ENCODE assay signal across 9 cellular contexts in genomic region chr9:3478549-3478953, GRCh38. TPM values are rescaled to one million over a fixed set of nuclear protein-coding genes. Genes with fewer than 3 reads are reported as not detected.
A peak's percentile ranks its signal among the peaks of the same experiment; 100 is the strongest.
DNase-seq lines count a peak whose midpoint lies in the region; ATAC-seq and TF ChIP-seq lines count a peak whose summit lies in the region.
"Had no signal": no experiment of that assay in that cellular context is flagged by ENCODE, and none has a peak within 500 bp of the region (broad histone marks: within the 10 kb centered on the region; RNA-seq: fewer than 3 reads in every experiment).

No MANE protein-coding gene starts in this region.

- no peak overlapping the region for H3K9ac ChIP-seq in mammary epithelial cell (ENCODE audit: insufficient read depth, low read length)

- in situ Hi-C loops in mammary epithelial cell (cut with MboI; ENCODE audit: low sequenced_read_pairs in 2 of 2): no loop called here

- intact Hi-C loops in heart right ventricle (cut with DNase I) (loop anchor here in 1 of 10 donors (10.0 kb wide), 1 partner anchor 46 kb away; the partner anchor contains the start of gene RFX3), cardiac septum (cut with DNase I) (no loop called here), mammary epithelial cell (cut with micrococcal nuclease) (no loop called here), sciatic nerve (cut with DNase I) (no loop called here)

- H3K4me1 Mint-ChIP-seq in stimulated activated naive CD8-positive, alpha-beta T cell treated with anti-CD3 and anti-CD28 coated beads, Interleukin-15, amount 100 ng/mL, for 72 hours: peaks cover 70% of the 10 kb centered on the region

- H3K4me1 ChIP-seq in heart right ventricle: peaks cover 0 to 24% (median 8%) of the 10 kb centered on the region in 9 donors
- peaks cover 11% of the 10 kb centered on the region for H3K4me1 ChIP-seq in mammary epithelial cell (ENCODE audit: insufficient read depth, low read length)

- peak overlapping the region; percentile 58 for H3K4me2 ChIP-seq in mammary epithelial cell (ENCODE audit: insufficient read depth, low read depth, low read length)

- no peak for TF ChIP-seq CTCF in heart right ventricle (IDR thresholded peaks at IDR 0.05)
- no peak for TF ChIP-seq CTCF in mammary epithelial cell (conservative IDR thresholded peaks at IDR 0.05 in 1 of 2, IDR thresholded peaks at IDR 0.05 in 1 of 2; ENCODE audit: extremely low read depth in 1 of 2, insufficient read depth in 1 of 2, low read depth in 1 of 2, low read length in 2 of 2)

- dilution Hi-C loops in mammary epithelial cell (cut with HindIII; ENCODE audit: low sequenced_read_pairs): no loop called here

- CTCF ChIA-PET in mammary epithelial cell (lab: Charles Lee; ENCODE audit: low non-redundant PET): no interaction called here

- no peak overlapping the region for H3K4me3 ChIP-seq in heart right ventricle
- H3K4me3 ChIP-seq in mammary epithelial cell (replicated peaks in 1 of 3; ENCODE audit: insufficient read depth in 1 of 3, low read depth in 2 of 3, low read length in 3 of 3): peak overlapping the region in 1 of 3 experiments; percentile 5

- no peaks in the 10 kb centered on the region for H3K9me3 Mint-ChIP-seq in stimulated activated naive CD8-positive, alpha-beta T cell treated with anti-CD3 and anti-CD28 coated beads, Interleukin-15, amount 100 ng/mL, for 72 hours

- WGBS in heart right ventricle, 2 donors: 71 to 81% methylated on average over 1 of the region's 1 CpG
- WGBS in mammary epithelial cell (ENCODE audit: low coverage, missing lambda C conversion rate): 0% methylated on average over 1 of the region's 1 CpG

- H3K79me2 ChIP-seq in mammary epithelial cell (ENCODE audit: insufficient read depth, low read length): no peaks in the 10 kb centered on the region

- peaks cover 0 to 6% (median 0%) of the 10 kb centered on the region in 9 donors for H3K36me3 ChIP-seq in heart right ventricle
- H3K36me3 ChIP-seq in mammary epithelial cell (ENCODE audit: insufficient read depth, low read length): no peaks in the 10 kb centered on the region

- H4K20me1 ChIP-seq in mammary epithelial cell (ENCODE audit: insufficient read depth, low read length): no peaks in the 10 kb centered on the region

- peaks cover 0 to 21% (median 11%) of the 10 kb centered on the region in 11 donors for H3K9me3 ChIP-seq in heart right ventricle
- H3K9me3 ChIP-seq in mammary epithelial cell (replicated peaks; ENCODE audit: insufficient read depth, low read length): no peaks in the 10 kb centered on the region

- peak overlapping the region; percentile 70 for H2AFZ ChIP-seq in mammary epithelial cell (ENCODE audit: low read depth, low read length)

- DNase-seq in heart right ventricle (no peak), cardiac septum (ENCODE audit: low spot score) (no peak), mammary epithelial cell (peak; percentile 78), substantia nigra (lab: John Stamatoyannopoulos, UW) (no peak), sciatic nerve (ENCODE audit: low spot score) (no peak)
- no peak for DNase-seq in stimulated activated naive CD8-positive, alpha-beta T cell treated with anti-CD3 and anti-CD28 coated beads, Interleukin-15, amount 100 ng/mL, for 72 hours
- DNase-seq: SHP77 had no signal

- H3K4me3 Mint-ChIP-seq in stimulated activated naive CD8-positive, alpha-beta T cell treated with anti-CD3 and anti-CD28 coated beads, Interleukin-15, amount 100 ng/mL, for 72 hours: peak overlapping the region; percentile 70 to 89

- no peaks in the 10 kb centered on the region for H3K27me3 ChIP-seq in heart right ventricle
- no peaks in the 10 kb centered on the region for H3K27me3 ChIP-seq in mammary epithelial cell (ENCODE audit: insufficient read depth, low read length)

- ATAC-seq in heart right ventricle (peak in 7 of 8 donors; percentile 23 to 84 (median 58)), HG03460 (IDR thresholded peaks at IDR 0.05; ENCODE audit: unreplicated experiment) (peak; percentile 31), HG03521 (IDR thresholded peaks at IDR 0.05; ENCODE audit: unreplicated experiment) (no peak), sciatic nerve (no peak)
- ATAC-seq in stimulated activated naive CD8-positive, alpha-beta T cell treated with anti-CD3 and anti-CD28 coated beads, Interleukin-15, amount 100 ng/mL, for 72 hours: no peak

- no peaks in the 10 kb centered on the region for H3K27me3 Mint-ChIP-seq in stimulated activated naive CD8-positive, alpha-beta T cell treated with anti-CD3 and anti-CD28 coated beads, Interleukin-15, amount 100 ng/mL, for 72 hours

- H3K27ac ChIP-seq in heart right ventricle (peak overlapping the region in 4 of 10 donors; percentile 17 to 38 (median 22)), mammary epithelial cell (ENCODE audit: insufficient read depth, low read depth, low read length) (peak overlapping the region; percentile 56), substantia nigra (ENCODE audit: low read depth, low read length, poor library complexity, severe bottlenecking) (no peak overlapping the region)

- peak overlapping the region in 1 of 2 donors; percentile 96 for H3K27ac Mint-ChIP-seq in stimulated activated naive CD8-positive, alpha-beta T cell treated with anti-CD3 and anti-CD28 coated beads, Interleukin-15, amount 100 ng/mL, for 72 hours

- no TSS peak for BruUV-seq in mammary epithelial cell (replicated peaks; lab: Mats Ljungman, UMichigan)

RNA-seq across cellular contexts. Expression of gene RFX3, which starts 47.2 kb away (rescaled TPM):
- total RNA-seq in heart right ventricle (1 to 10 TPM; 3.0 to 5.9 (median 3.9) TPM), cardiac septum (4.1 TPM), mammary epithelial cell (1 to 10 TPM; 2.3 to 7.9 TPM), sciatic nerve (24.7 TPM)
- polyA plus RNA-seq in heart right ventricle (1 to 10 TPM in 1 of 2 donors, under 1 TPM in 1; 0.43 to 1.8 TPM), mammary epithelial cell (1.5 TPM)
- 49.7 TPM for polyA minus RNA-seq in mammary epithelial cell

Comparison
In these comparisons a context has a peak if more than half of its experiments do, and no peak if none do; other contexts are left out.
1. ATAC-seq: peak in heart right ventricle (7 of 8) and HG03460 (single experiment); none in stimulated activated naive CD8-positive, alpha-beta T cell treated with anti-CD3 and anti-CD28 coated beads, Interleukin-15, amount 100 ng/mL, for 72 hours (single experiment), HG03521 (single experiment) and sciatic nerve (single experiment).